ENCODE assay signal across 21 cellular contexts in genomic region chr22:50505276-50505775, GRCh38. TPM values are rescaled to one million over a fixed set of nuclear protein-coding genes. Genes with fewer than 3 reads are reported as not detected.
DNase-seq lines count a peak whose midpoint lies in the region; ATAC-seq and TF ChIP-seq lines count a peak whose summit lies in the region.
"Had no signal": no experiment of that assay in that cellular context is flagged by ENCODE, and none has a peak within 500 bp of the region (broad histone marks: within the 10 kb centered on the region; RNA-seq: fewer than 3 reads in every experiment).

No MANE protein-coding gene starts in this region.

- no peaks in the 10 kb centered on the region for H3K9me3 Mint-ChIP-seq in stimulated activated naive CD8-positive, alpha-beta T cell treated with anti-CD3 and anti-CD28 coated beads, Interleukin-15, amount 100 ng/mL, for 72 hours
- no peaks in the 10 kb centered on the region for H3K9me3 Mint-ChIP-seq in natural killer cell treated with Interleukin-12 subunit alpha and Interleukin-12 subunit beta and Interleukin-15 and Interleukin-18, amount 100 ng/mL, for 72 hours
- H3K9me3 Mint-ChIP-seq: GM23338 had no signal

- intact Hi-C loops in body of pancreas (cut with DNase I), result loop anchor here (10.0 kb wide), 1 partner anchor 261 kb away; the partner anchor contains the start of gene TUBGCP6

- peak overlapping the region; percentile 80 to 89 (median 83) for H3K27ac ChIP-seq in body of pancreas
- H3K27ac ChIP-seq: lower lobe of right lung, uterus had no signal

- TF ChIP-seq CTCF in body of pancreas (IDR thresholded peaks at IDR 0.05), result no peak

- peak overlapping the region; percentile 12 to 57 for H3K4me3 Mint-ChIP-seq in stimulated activated naive CD8-positive, alpha-beta T cell treated with anti-CD3 and anti-CD28 coated beads, Interleukin-15, amount 100 ng/mL, for 72 hours
- no peak overlapping the region for H3K4me3 Mint-ChIP-seq in natural killer cell treated with Interleukin-12 subunit alpha and Interleukin-12 subunit beta and Interleukin-15 and Interleukin-18, amount 100 ng/mL, for 72 hours
- H3K4me3 Mint-ChIP-seq: GM23338 had no signal

- no peaks in the 10 kb centered on the region for H3K9me3 ChIP-seq in body of pancreas
- H3K9me3 ChIP-seq: lower lobe of right lung, uterus had no signal

- peaks cover 38% of the 10 kb centered on the region for H3K4me1 ChIP-seq in body of pancreas

- no peak for ATAC-seq in stimulated activated naive CD8-positive, alpha-beta T cell treated with anti-CD3 and anti-CD28 coated beads, Interleukin-15, amount 100 ng/mL, for 72 hours
- ATAC-seq in stimulated activated naive CD8-positive, alpha-beta T cell treated with anti-CD3 and anti-CD28 coated beads, Interleukin-15, Interleukin-2, amounts not matched to agents 100 U/mL and 50 U/mL, for 24 hours, result no peak
- no peak for ATAC-seq in body of pancreas
- ATAC-seq in GM19395 (IDR thresholded peaks at IDR 0.05; ENCODE audit: unreplicated experiment), result no peak
- no peak for ATAC-seq in natural killer cell treated with Interleukin-12 subunit alpha and Interleukin-12 subunit beta and Interleukin-15 and Interleukin-18, amount 100 ng/mL, for 72 hours
- ATAC-seq: GM23338, lower lobe of right lung had no signal

- H3K27ac Mint-ChIP-seq in stimulated activated naive CD8-positive, alpha-beta T cell treated with anti-CD3 and anti-CD28 coated beads, Interleukin-15, amount 100 ng/mL, for 72 hours, result no peak overlapping the region
- no peak overlapping the region for H3K27ac Mint-ChIP-seq in natural killer cell treated with Interleukin-12 subunit alpha and Interleukin-12 subunit beta and Interleukin-15 and Interleukin-18, amount 100 ng/mL, for 72 hours
- H3K27ac Mint-ChIP-seq: GM23338 had no signal

- peaks cover 9% of the 10 kb centered on the region for H3K36me3 Mint-ChIP-seq in natural killer cell treated with Interleukin-12 subunit alpha and Interleukin-12 subunit beta and Interleukin-15 and Interleukin-18, amount 100 ng/mL, for 72 hours

- peaks cover 33% of the 10 kb centered on the region for H3K4me1 Mint-ChIP-seq in stimulated activated naive CD8-positive, alpha-beta T cell treated with anti-CD3 and anti-CD28 coated beads, Interleukin-15, amount 100 ng/mL, for 72 hours
- peaks cover 13 to 18% of the 10 kb centered on the region in 2 donors for H3K4me1 Mint-ChIP-seq in natural killer cell treated with Interleukin-12 subunit alpha and Interleukin-12 subunit beta and Interleukin-15 and Interleukin-18, amount 100 ng/mL, for 72 hours (ENCODE audit: low read depth in 2 of 2)

- DNase-seq in stimulated activated naive CD8-positive, alpha-beta T cell treated with anti-CD3 and anti-CD28 coated beads, Interleukin-15, amount 100 ng/mL, for 72 hours, result no peak
- DNase-seq in stimulated activated naive CD8-positive, alpha-beta T cell treated with anti-CD3 and anti-CD28 coated beads, Interleukin-15, Interleukin-2, amounts not matched to agents 100 U/mL and 50 U/mL, for 24 hours, result no peak
- DNase-seq in body of pancreas (peak in 1 of 4 donors; percentile 41), mucosa of gallbladder (ENCODE audit: low spot score) (no peak)
- DNase-seq in natural killer cell treated with Interleukin-12 subunit alpha and Interleukin-12 subunit beta and Interleukin-15 and Interleukin-18, amount 100 ng/mL, for 72 hours (ENCODE audit: low spot score), result no peak
- DNase-seq: amniotic stem cell; effector memory CD4-positive, alpha-beta T cell; EL; glutamatergic neuron; Kasumi-1; NCI-H1092 treated with DMSO at 0.1 percent for 48 hours; NCI-H510A treated with DMSO at 0.1 percent for 48 hours; stimulated activated CD4-positive, alpha-beta T cell treated with anti-CD3 and anti-CD28 coated beads, Interleukin-4, amount 100 ng/mL, for 1 hour; uterus had no signal

- H3K27me3 ChIP-seq in body of pancreas, result no peaks in the 10 kb centered on the region
- H3K27me3 ChIP-seq: uterus had no signal

- peak in 2 of 3 donors; percentile 1 to 27 for TF ChIP-seq POLR2A in body of pancreas (IDR thresholded peaks at IDR 0.05)

- 53 to 73% methylated on average over 13 to 14 of the region's 14 CpGs for WGBS in body of pancreas, 2 donors

- H3K27me3 Mint-ChIP-seq in stimulated activated naive CD8-positive, alpha-beta T cell treated with anti-CD3 and anti-CD28 coated beads, Interleukin-15, amount 100 ng/mL, for 72 hours, result no peaks in the 10 kb centered on the region
- H3K27me3 Mint-ChIP-seq in natural killer cell treated with Interleukin-12 subunit alpha and Interleukin-12 subunit beta and Interleukin-15 and Interleukin-18, amount 100 ng/mL, for 72 hours, result no peaks in the 10 kb centered on the region

- H3K36me3 ChIP-seq in body of pancreas (replicated peaks in 1 of 2; ENCODE audit: insufficient read depth in 1 of 2, low read depth in 2 of 2), result peaks cover 0 to 2% of the 10 kb centered on the region in 2 donors
- H3K36me3 ChIP-seq: uterus had no signal

- no peak overlapping the region for H3K4me3 ChIP-seq in body of pancreas
- H3K4me3 ChIP-seq: GM23338, skin epidermis, uterus had no signal

RNA-seq across cellular contexts. Expression of gene LMF2, which starts 2.2 kb away (rescaled TPM):
- total RNA-seq in body of pancreas (100 to 1,000 TPM; 147 to 158 TPM), mucosa of gallbladder (89.1 TPM)
- total RNA-seq in natural killer cell treated with Interleukin-12 subunit alpha and Interleukin-12 subunit beta and Interleukin-15 and Interleukin-18, amount 100 ng/mL, for 72 hours, result 100 to 1,000 TPM in 1 of 2 donors, 10 to 100 TPM in 1; 97.8 to 149 TPM

RNA-seq across cellular contexts. Expression of gene NCAPH2, which starts 2.7 kb away (rescaled TPM):
- total RNA-seq in body of pancreas (10 to 100 TPM; 30.6 to 35.9 TPM), mucosa of gallbladder (35.2 TPM)
- 100 to 1,000 TPM; 105 to 156 TPM for total RNA-seq in natural killer cell treated with Interleukin-12 subunit alpha and Interleukin-12 subunit beta and Interleukin-15 and Interleukin-18, amount 100 ng/mL, for 72 hours

RNA-seq across cellular contexts. Expression of gene MIOX, which starts 18.7 kb away (rescaled TPM):
- total RNA-seq in body of pancreas (not detected), mucosa of gallbladder (1.6 TPM)
- total RNA-seq in natural killer cell treated with Interleukin-12 subunit alpha and Interleukin-12 subunit beta and Interleukin-15 and Interleukin-18, amount 100 ng/mL, for 72 hours, result under 1 TPM in 1 of 2 donors, not detected in 1; 0.45 TPM
- total RNA-seq: GM23338, HT1080, lower lobe of right lung, posterior vena cava, subcutaneous adipose tissue, uterus had no signal

RNA-seq across cellular contexts. Expression of gene SCO2, which starts 20.1 kb away (rescaled TPM):
- total RNA-seq in body of pancreas (1 to 10 TPM in 1 of 2 donors, not detected in 1; 1.6 TPM), mucosa of gallbladder (1.3 TPM)
- 10 to 100 TPM; 13.1 to 18.5 TPM for total RNA-seq in natural killer cell treated with Interleukin-12 subunit alpha and Interleukin-12 subunit beta and Interleukin-15 and Interleukin-18, amount 100 ng/mL, for 72 hours

RNA-seq across cellular contexts. Expression of gene ADM2, which starts 24.0 kb away (rescaled TPM):
- total RNA-seq in body of pancreas (1 to 10 TPM; 7.3 to 8.2 TPM), mucosa of gallbladder (5.1 TPM)
- 1 to 10 TPM; 2.6 to 6.7 TPM for total RNA-seq in natural killer cell treated with Interleukin-12 subunit alpha and Interleukin-12 subunit beta and Interleukin-15 and Interleukin-18, amount 100 ng/mL, for 72 hours
- total RNA-seq: subcutaneous adipose tissue had no signal
